ENCODE assay signal across 9 cellular contexts in genomic region chr21:42061866-42062542, GRCh38. TPM values are rescaled to one million over a fixed set of nuclear protein-coding genes. Genes with fewer than 3 reads are reported as not detected.
DNase-seq lines count a peak whose midpoint lies in the region; ATAC-seq and TF ChIP-seq lines count a peak whose summit lies in the region.
"Had no signal": no experiment of that assay in that cellular context is flagged by ENCODE, and none has a peak within 500 bp of the region (broad histone marks: within the 10 kb centered on the region; RNA-seq: fewer than 3 reads in every experiment).

No MANE protein-coding gene starts in this region.

- peaks cover 7% of the 10 kb centered on the region for H3K27me3 Mint-ChIP-seq in T-helper 1 cell treated with Interleukin-12 subunit alpha and Interleukin-12 subunit beta and Interleukin-4 antibody, amounts not matched to agents 30 μg/mL and 1 μg/mL, for 36 hours (ENCODE audit: low read depth)
- no peaks in the 10 kb centered on the region for H3K27me3 Mint-ChIP-seq in stimulated activated naive CD8-positive, alpha-beta T cell treated with anti-CD3 and anti-CD28 coated beads, Interleukin-15, Interleukin-2, amounts not matched to agents 100 ng/mL and 50 ng/mL, for 24 hours

- TF ChIP-seq CTCF in colonic mucosa (IDR thresholded peaks at IDR 0.05) (no peak), PC-9 (conservative IDR thresholded peaks at IDR 0.05) (no peak)

- peak overlapping the region; percentile 69 for H3K4me3 Mint-ChIP-seq in T-helper 1 cell treated with Interleukin-12 subunit alpha and Interleukin-12 subunit beta and Interleukin-4 antibody, amounts not matched to agents 30 μg/mL and 1 μg/mL, for 36 hours
- peak overlapping the region; percentile 74 for H3K4me3 Mint-ChIP-seq in stimulated activated naive CD8-positive, alpha-beta T cell treated with anti-CD3 and anti-CD28 coated beads, Interleukin-15, Interleukin-2, amounts not matched to agents 100 ng/mL and 50 ng/mL, for 24 hours

- H3K27me3 ChIP-seq in colonic mucosa: no peaks in the 10 kb centered on the region
- no peaks in the 10 kb centered on the region for H3K27me3 ChIP-seq in PC-9 (ENCODE audit: insufficient read depth, low read depth)

- peaks cover 35% of the 10 kb centered on the region for H3K4me1 Mint-ChIP-seq in T-helper 1 cell treated with Interleukin-12 subunit alpha and Interleukin-12 subunit beta and Interleukin-4 antibody, amounts not matched to agents 30 μg/mL and 1 μg/mL, for 36 hours (ENCODE audit: low read depth)
- H3K4me1 Mint-ChIP-seq in stimulated activated naive CD8-positive, alpha-beta T cell treated with anti-CD3 and anti-CD28 coated beads, Interleukin-15, Interleukin-2, amounts not matched to agents 100 ng/mL and 50 ng/mL, for 24 hours (ENCODE audit: low read depth): peaks cover 58% of the 10 kb centered on the region

- H3K9me3 ChIP-seq in colonic mucosa: no peaks in the 10 kb centered on the region
- H3K9me3 ChIP-seq in PC-9 (ENCODE audit: insufficient read depth, low read depth): no peaks in the 10 kb centered on the region

- no peaks in the 10 kb centered on the region for H3K79me2 ChIP-seq in PC-9 (ENCODE audit: low read depth)

- H3K27ac ChIP-seq in colonic mucosa: peak overlapping the region; percentile 18
- H3K27ac ChIP-seq in PC-9: no peak overlapping the region

- no TSS peak for BruUV-seq in PC-9 (replicated peaks; lab: Mats Ljungman, UMichigan)

- ATAC-seq in GM19025 (IDR thresholded peaks at IDR 0.05; ENCODE audit: low read depth, unreplicated experiment): peak; percentile 23
- ATAC-seq in HG02943 (IDR thresholded peaks at IDR 0.05; ENCODE audit: low read depth, unreplicated experiment): peak; percentile 28

- H3K4me1 ChIP-seq in colonic mucosa (peaks cover 22% of the 10 kb centered on the region), PC-9 (replicated peaks; ENCODE audit: insufficient read depth) (peaks cover 16% of the 10 kb centered on the region)

- POLR2A ChIA-PET in PC-9 (lab: Charles Lee; ENCODE audit: unreplicated experiment): no interaction called here

- H3K9me3 Mint-ChIP-seq in T-helper 1 cell treated with Interleukin-12 subunit alpha and Interleukin-12 subunit beta and Interleukin-4 antibody, amounts not matched to agents 30 μg/mL and 1 μg/mL, for 36 hours: no peaks in the 10 kb centered on the region
- no peaks in the 10 kb centered on the region for H3K9me3 Mint-ChIP-seq in stimulated activated naive CD8-positive, alpha-beta T cell treated with anti-CD3 and anti-CD28 coated beads, Interleukin-15, Interleukin-2, amounts not matched to agents 100 ng/mL and 50 ng/mL, for 24 hours

- no peak overlapping the region for H3K4me3 ChIP-seq in colonic mucosa
- H3K4me3 ChIP-seq in PC-9: no peak overlapping the region

- H3F3A ChIP-seq in PC-9 (ENCODE audit: insufficient read depth, low read depth): peaks cover 19% of the 10 kb centered on the region; the same call in 1 of the 2 replicates

- DNase-seq in colonic mucosa (no peak), PC-9 (no peak), HK-2 (ENCODE audit: unreplicated experiment) (no peak), NOMO-1 treated with dmso at 0.1 percent for 144 hours (lab: John Stamatoyannopoulos, UW; ENCODE audit: unreplicated experiment) (no peak)

- H3K9ac ChIP-seq in colonic mucosa (ENCODE audit: low read depth in 2 of 2, low read length in 2 of 2): peak overlapping the region in 1 of 2 donors; percentile 12

- intact Hi-C loops in colonic mucosa (cut with DNase I) (no loop called here), PC-9 (cut with micrococcal nuclease; ENCODE audit: unreplicated experiment) (no loop called here)

- H3K27ac Mint-ChIP-seq in T-helper 1 cell treated with Interleukin-12 subunit alpha and Interleukin-12 subunit beta and Interleukin-4 antibody, amounts not matched to agents 30 μg/mL and 1 μg/mL, for 36 hours: peak overlapping the region; percentile 83
- peak overlapping the region; percentile 67 for H3K27ac Mint-ChIP-seq in stimulated activated naive CD8-positive, alpha-beta T cell treated with anti-CD3 and anti-CD28 coated beads, Interleukin-15, Interleukin-2, amounts not matched to agents 100 ng/mL and 50 ng/mL, for 24 hours

- H3K4me2 ChIP-seq in PC-9: no peak overlapping the region

- no peaks in the 10 kb centered on the region for H3K36me3 ChIP-seq in colonic mucosa
- H3K36me3 ChIP-seq in PC-9 (ENCODE audit: low read depth): no peaks in the 10 kb centered on the region

- H4K20me1 ChIP-seq in PC-9 (ENCODE audit: insufficient read depth): no peaks in the 10 kb centered on the region

- no peaks in the 10 kb centered on the region for H3K36me3 Mint-ChIP-seq in T-helper 1 cell treated with Interleukin-12 subunit alpha and Interleukin-12 subunit beta and Interleukin-4 antibody, amounts not matched to agents 30 μg/mL and 1 μg/mL, for 36 hours (ENCODE audit: low read depth)
- no peaks in the 10 kb centered on the region for H3K36me3 Mint-ChIP-seq in stimulated activated naive CD8-positive, alpha-beta T cell treated with anti-CD3 and anti-CD28 coated beads, Interleukin-15, Interleukin-2, amounts not matched to agents 100 ng/mL and 50 ng/mL, for 24 hours (ENCODE audit: low read depth)

- CTCF ChIA-PET in PC-9 (lab: Charles Lee): no interaction called here

- no peaks in the 10 kb centered on the region for H3K9me2 ChIP-seq in PC-9 (ENCODE audit: insufficient read depth)

- H2AFZ ChIP-seq in PC-9: no peak overlapping the region

RNA-seq across cellular contexts. Expression of gene UMODL1, which starts 9.1 kb away (rescaled TPM):
- under 1 TPM; 0.35 to 0.37 TPM for total RNA-seq in colonic mucosa
- 0.25 TPM in 1 of 2 replicates, not detected in the other for total RNA-seq in PC-9 (2021)
- total RNA-seq: M059J had no signal

RNA-seq across cellular contexts. Expression of gene ZBTB21, which starts 51.8 kb away (rescaled TPM):
- total RNA-seq in colonic mucosa (10 to 100 TPM; 10.2 to 15.1 TPM), PC-9 (2021) (9.1 and 13.5 TPM in 2 replicates)
